In genomic region chr2:196677404-196677803, GRCh38 we compare ENCODE assay signal across 12 cellular contexts. TPM values are rescaled to one million over a fixed set of nuclear protein-coding genes. Genes with fewer than 3 reads are reported as not detected.
DNase-seq lines count a peak whose midpoint lies in the region; ATAC-seq and TF ChIP-seq lines count a peak whose summit lies in the region.
"Had no signal": no experiment of that assay in that cellular context is flagged by ENCODE, and none has a peak within 500 bp of the region (broad histone marks: within the 10 kb centered on the region; RNA-seq: fewer than 3 reads in every experiment).

No MANE protein-coding gene starts in this region.

- no peaks in the 10 kb centered on the region; the same call in 1 of the 2 replicates for H3K36me3 ChIP-seq in Panc1 (ENCODE audit: control insufficient read depth, insufficient read depth, low read length)
- no peaks in the 10 kb centered on the region for H3K36me3 ChIP-seq in fibroblast of lung (ENCODE audit: control insufficient read depth, insufficient read depth, low read length)

- no TSS peak for BruUV-seq in Panc1 (replicated peaks; lab: Mats Ljungman, UMichigan)

- intact Hi-C loops in Panc1 (cut with micrococcal nuclease; ENCODE audit: unreplicated experiment), result no loop called here

- no peaks in the 10 kb centered on the region for H3K27me3 ChIP-seq in Panc1 (ENCODE audit: control insufficient read depth, insufficient read depth, low read length)
- no peaks in the 10 kb centered on the region for H3K27me3 ChIP-seq in fibroblast of lung (ENCODE audit: control insufficient read depth, insufficient read depth, low read length)

- CTCF ChIA-PET in Panc1 (lab: Charles Lee), result no interaction called here

- H3K4me1 ChIP-seq in Panc1 (ENCODE audit: control insufficient read depth, insufficient read depth, low read length) (no peaks in the 10 kb centered on the region), fibroblast of lung (ENCODE audit: control insufficient read depth, extremely low read depth, insufficient read depth, low read length) (no peaks in the 10 kb centered on the region)
- H3K4me1 ChIP-seq: psoas muscle had no signal

- no peaks in the 10 kb centered on the region for H3K9me3 ChIP-seq in Panc1 (ENCODE audit: control insufficient read depth, insufficient read depth, low read depth, low read length)
- no peaks in the 10 kb centered on the region for H3K9me3 ChIP-seq in fibroblast of lung (ENCODE audit: control insufficient read depth, insufficient read depth, low read depth, low read length)
- H3K9me3 ChIP-seq: psoas muscle had no signal

- ATAC-seq in Panc1 (peak; percentile 63; the same call in 1 of the 2 replicates), HG03025 (IDR thresholded peaks at IDR 0.05; ENCODE audit: low FRiP score, unreplicated experiment) (no peak), HG03159 (IDR thresholded peaks at IDR 0.05; ENCODE audit: unreplicated experiment) (no peak)
- ATAC-seq: psoas muscle had no signal

- peak; percentile 47 for DNase-seq in DMS 273 (lab: John Stamatoyannopoulos, UW; ENCODE audit: unreplicated experiment)
- DNase-seq in DMS 273 treated with DMSO at 0.1 percent for 48 hours (lab: John Stamatoyannopoulos, UW), result no peak
- peak; percentile 45 for DNase-seq in Panc1 (ENCODE audit: low read depth, low spot score)
- peak; percentile 56 to 63 for DNase-seq in fibroblast of lung (ENCODE audit: low read depth in 2 of 2)
- DNase-seq in pons (ENCODE audit: low spot score), result peak; percentile 15
- no peak for DNase-seq in activated CD4-positive, alpha-beta T cell treated with anti-CD3 and anti-CD28 coated beads, Interleukin-2, amount 50 U/mL, for 4 hours
- DNase-seq: activated CD8-positive, alpha-beta memory T cell treated with anti-CD3 and anti-CD28 coated beads, Interleukin-2, amount 50 U/mL, for 4 hours; H9; psoas muscle had no signal

- no peaks in the 10 kb centered on the region for H4K20me1 ChIP-seq in fibroblast of lung (ENCODE audit: control insufficient read depth, extremely low read depth, insufficient read depth, low read length)

- H3K4me3 ChIP-seq in Panc1 (ENCODE audit: low read depth in 2 of 2, low read length in 2 of 2) (no peak overlapping the region), fibroblast of lung (replicated peaks in 1 of 4; ENCODE audit: control extremely low read depth in 1 of 4, insufficient read depth in 1 of 4, low read depth in 3 of 4, low read length in 4 of 4) (no peak overlapping the region)
- H3K4me3 ChIP-seq: psoas muscle had no signal

- H2AFZ ChIP-seq in fibroblast of lung (ENCODE audit: low read length), result no peak overlapping the region

- no peaks in the 10 kb centered on the region for H3K79me2 ChIP-seq in fibroblast of lung (ENCODE audit: control insufficient read depth, insufficient read depth, low read length)

- H3K4me2 ChIP-seq in fibroblast of lung (ENCODE audit: extremely low read depth, insufficient read depth, low read length), result no peak overlapping the region

- POLR2A ChIA-PET in Panc1 (lab: Charles Lee), result interaction anchor here (0.7 kb wide), 1 partner anchor 19 kb away, joined by 3 read pairs; no protein-coding TSS in a partner anchor

- no peak overlapping the region for H3K9ac ChIP-seq in fibroblast of lung (ENCODE audit: insufficient read depth, low read length)

- in situ Hi-C loops in Panc1 (cut with HindIII; ENCODE audit: low pct_unique_long_range_greater_than_20kb, low sequenced_read_pairs), result no loop called here

- no peak overlapping the region for H3K27ac ChIP-seq in Panc1 (ENCODE audit: low read length)
- no peak overlapping the region for H3K27ac ChIP-seq in fibroblast of lung (ENCODE audit: insufficient read depth, low read length)
- H3K27ac ChIP-seq: 22Rv1, psoas muscle had no signal

- TF ChIP-seq CTCF in Panc1 (IDR thresholded peaks at IDR 0.05) (no peak), fibroblast of lung (conservative IDR thresholded peaks at IDR 0.05 in 1 of 2, IDR thresholded peaks at IDR 0.05 in 1 of 2; ENCODE audit: low read depth in 1 of 2, low read length in 2 of 2) (no peak)

RNA-seq across cellular contexts. Expression of gene CCDC150, which starts 37.9 kb away (rescaled TPM):
- total RNA-seq in Panc1 (2021; ENCODE audit: unreplicated experiment), result 19.0 TPM
- polyA plus RNA-seq in Panc1 (2012; ENCODE audit: insufficient read length), result 4.2 TPM
- 3.9 and 5.1 TPM in 2 replicates for total RNA-seq in fibroblast of lung
- polyA plus RNA-seq in fibroblast of lung, result 1.5 and 2.4 TPM in 2 replicates
- 1.5 and 1.8 TPM in 2 replicates for polyA plus RNA-seq in fibroblast of lung (2012)
- not detected in 2 replicates for polyA minus RNA-seq in fibroblast of lung (ENCODE audit: low replicate concordance)

Comparison
In these comparisons a context has a peak if more than half of its experiments do, and no peak if none do; other contexts are left out.
1. DNase-seq: peak in DMS 273 (single experiment), Panc1 (single experiment), fibroblast of lung (2 of 2) and pons (single experiment); none in DMS 273 treated with DMSO at 0.1 percent for 48 hours (single experiment) and activated CD4-positive, alpha-beta T cell treated with anti-CD3 and anti-CD28 coated beads, Interleukin-2, amount 50 U/mL, for 4 hours (0 of 2).